In the genomic region with DNA sequence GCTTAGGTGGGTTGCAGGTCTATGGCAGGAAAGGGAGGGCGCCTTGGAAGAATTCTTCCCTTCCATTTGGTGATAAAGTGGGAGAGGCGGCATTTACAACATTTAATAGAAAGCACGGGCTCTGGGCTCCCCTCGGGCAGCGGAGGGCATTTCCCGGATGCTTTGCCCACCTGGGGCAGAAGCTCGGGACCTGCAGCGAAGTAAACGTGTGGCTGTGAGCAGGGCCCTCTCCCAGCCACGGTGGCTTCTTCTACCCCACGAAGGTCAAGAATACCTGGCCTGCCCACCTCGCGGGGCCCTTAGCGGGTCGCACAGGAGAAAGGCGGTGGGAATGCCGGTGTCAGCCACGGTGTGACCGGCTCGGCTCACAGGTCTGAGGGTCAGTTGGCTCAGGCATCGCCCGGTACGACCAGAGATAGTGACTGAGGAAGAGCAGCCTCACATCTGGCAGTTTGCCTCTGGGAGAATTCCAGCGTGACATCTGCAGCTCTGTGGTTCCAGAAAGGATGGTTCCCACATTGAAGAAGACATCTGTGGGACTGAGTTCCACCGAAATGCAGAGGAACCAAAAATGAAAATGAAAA, we compare ENCODE assay signal across 1 cellular context.
TF ChIP-seq lines count a peak whose summit lies in the region.

No MANE protein-coding gene starts in this region.

TF ChIP-seq in GM23338, 12 proteins besides CTCF, POLR2A, EP300 and RAD21 (continued from another document):
- TF ChIP-seq, protein P1, sequence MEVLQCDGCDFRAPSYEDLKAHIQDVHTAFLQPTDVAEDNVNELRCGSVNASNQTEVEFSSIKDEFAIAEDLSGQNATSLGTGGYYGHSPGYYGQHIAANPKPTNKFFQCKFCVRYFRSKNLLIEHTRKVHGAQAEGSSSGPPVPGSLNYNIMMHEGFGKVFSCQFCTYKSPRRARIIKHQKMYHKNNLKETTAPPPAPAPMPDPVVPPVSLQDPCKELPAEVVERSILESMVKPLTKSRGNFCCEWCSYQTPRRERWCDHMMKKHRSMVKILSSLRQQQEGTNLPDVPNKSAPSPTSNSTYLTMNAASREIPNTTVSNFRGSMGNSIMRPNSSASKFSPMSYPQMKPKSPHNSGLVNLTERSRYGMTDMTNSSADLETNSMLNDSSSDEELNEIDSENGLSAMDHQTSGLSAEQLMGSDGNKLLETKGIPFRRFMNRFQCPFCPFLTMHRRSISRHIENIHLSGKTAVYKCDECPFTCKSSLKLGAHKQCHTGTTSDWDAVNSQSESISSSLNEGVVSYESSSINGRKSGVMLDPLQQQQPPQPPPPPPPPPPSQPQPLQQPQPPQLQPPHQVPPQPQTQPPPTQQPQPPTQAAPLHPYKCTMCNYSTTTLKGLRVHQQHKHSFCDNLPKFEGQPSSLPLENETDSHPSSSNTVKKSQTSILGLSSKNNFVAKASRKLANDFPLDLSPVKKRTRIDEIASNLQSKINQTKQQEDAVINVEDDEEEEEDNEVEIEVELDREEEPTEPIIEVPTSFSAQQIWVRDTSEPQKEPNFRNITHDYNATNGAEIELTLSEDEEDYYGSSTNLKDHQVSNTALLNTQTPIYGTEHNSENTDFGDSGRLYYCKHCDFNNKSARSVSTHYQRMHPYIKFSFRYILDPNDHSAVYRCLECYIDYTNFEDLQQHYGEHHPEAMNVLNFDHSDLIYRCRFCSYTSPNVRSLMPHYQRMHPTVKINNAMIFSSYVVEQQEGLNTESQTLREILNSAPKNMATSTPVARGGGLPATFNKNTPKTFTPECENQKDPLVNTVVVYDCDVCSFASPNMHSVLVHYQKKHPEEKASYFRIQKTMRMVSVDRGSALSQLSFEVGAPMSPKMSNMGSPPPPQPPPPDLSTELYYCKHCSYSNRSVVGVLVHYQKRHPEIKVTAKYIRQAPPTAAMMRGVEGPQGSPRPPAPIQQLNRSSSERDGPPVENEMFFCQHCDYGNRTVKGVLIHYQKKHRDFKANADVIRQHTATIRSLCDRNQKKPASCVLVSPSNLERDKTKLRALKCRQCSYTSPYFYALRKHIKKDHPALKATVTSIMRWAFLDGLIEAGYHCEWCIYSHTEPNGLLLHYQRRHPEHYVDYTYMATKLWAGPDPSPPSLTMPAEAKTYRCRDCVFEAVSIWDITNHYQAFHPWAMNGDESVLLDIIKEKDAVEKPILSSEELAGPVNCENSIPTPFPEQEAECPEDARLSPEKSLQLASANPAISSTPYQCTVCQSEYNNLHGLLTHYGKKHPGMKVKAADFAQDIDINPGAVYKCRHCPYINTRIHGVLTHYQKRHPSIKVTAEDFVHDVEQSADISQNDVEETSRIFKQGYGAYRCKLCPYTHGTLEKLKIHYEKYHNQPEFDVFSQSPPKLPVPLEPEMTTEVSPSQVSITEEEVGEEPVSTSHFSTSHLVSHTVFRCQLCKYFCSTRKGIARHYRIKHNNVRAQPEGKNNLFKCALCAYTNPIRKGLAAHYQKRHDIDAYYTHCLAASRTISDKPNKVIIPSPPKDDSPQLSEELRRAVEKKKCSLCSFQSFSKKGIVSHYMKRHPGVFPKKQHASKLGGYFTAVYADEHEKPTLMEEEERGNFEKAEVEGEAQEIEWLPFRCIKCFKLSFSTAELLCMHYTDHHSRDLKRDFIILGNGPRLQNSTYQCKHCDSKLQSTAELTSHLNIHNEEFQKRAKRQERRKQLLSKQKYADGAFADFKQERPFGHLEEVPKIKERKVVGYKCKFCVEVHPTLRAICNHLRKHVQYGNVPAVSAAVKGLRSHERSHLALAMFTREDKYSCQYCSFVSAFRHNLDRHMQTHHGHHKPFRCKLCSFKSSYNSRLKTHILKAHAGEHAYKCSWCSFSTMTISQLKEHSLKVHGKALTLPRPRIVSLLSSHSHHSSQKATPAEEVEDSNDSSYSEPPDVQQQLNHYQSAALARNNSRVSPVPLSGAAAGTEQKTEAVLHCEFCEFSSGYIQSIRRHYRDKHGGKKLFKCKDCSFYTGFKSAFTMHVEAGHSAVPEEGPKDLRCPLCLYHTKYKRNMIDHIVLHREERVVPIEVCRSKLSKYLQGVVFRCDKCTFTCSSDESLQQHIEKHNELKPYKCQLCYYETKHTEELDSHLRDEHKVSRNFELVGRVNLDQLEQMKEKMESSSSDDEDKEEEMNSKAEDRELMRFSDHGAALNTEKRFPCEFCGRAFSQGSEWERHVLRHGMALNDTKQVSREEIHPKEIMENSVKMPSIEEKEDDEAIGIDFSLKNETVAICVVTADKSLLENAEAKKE (CRISPR knock-in tag; IDR thresholded peaks at IDR 0.05) = no peak
- no peak for TF ChIP-seq POLR2AphosphoS5 (IDR thresholded peaks at IDR 0.05; ENCODE audit: low read depth)
